Comparison of ENCODE assay signal across 24 cellular contexts in genomic region chr7:1644341-1645070, GRCh38. TPM values are rescaled to one million over a fixed set of nuclear protein-coding genes. Genes with fewer than 3 reads are reported as not detected.
"Had no signal": no experiment of that assay in that cellular context is flagged by ENCODE, and none has a peak within 500 bp of the region (broad histone marks: within the 10 kb centered on the region; RNA-seq: fewer than 3 reads in every experiment).

No MANE protein-coding gene starts in this region.

- ATAC-seq: activated CD8-positive, alpha-beta T cell treated with anti-CD3 and anti-CD28 coated beads, Interleukin-2, amount 10 ng/mL, durations not matched to agents 7 days and 5 days; activated T-cell treated with anti-CD3 and anti-CD28 coated beads, Interleukin-2, amount 50 U/mL, for 4 hours; Panc1 had no signal

- H3K27ac ChIP-seq: brain microvascular endothelial cell, SJCRH30, SK-N-MC had no signal

- H3K9me3 ChIP-seq: SJCRH30 had no signal

- DNase-seq: activated CD4-positive, alpha-beta T cell treated with anti-CD3 and anti-CD28 coated beads, Interleukin-2, amount 10 ng/mL, durations not matched to agents 7 days and 5 days; activated CD4-positive, alpha-beta T cell treated with anti-CD3 and anti-CD28 coated beads, Interleukin-2, amount 50 U/mL, for 48 hours; activated CD8-positive, alpha-beta memory T cell treated with anti-CD3 and anti-CD28 coated beads, Interleukin-2, amount 50 U/mL, for 4 hours; activated CD8-positive, alpha-beta T cell treated with anti-CD3 and anti-CD28 coated beads, Interleukin-2, amount 10 ng/mL, durations not matched to agents 7 days and 5 days; activated gamma-delta T cell treated with Interleukin-2 at 50 U/mL for 16 hours; activated naive CD4-positive, alpha-beta T cell treated with anti-CD3 and anti-CD28 coated beads for 36 hours; activated naive CD8-positive, alpha-beta T cell treated with anti-CD3 and anti-CD28 coated beads for 36 hours; activated T-cell treated with anti-CD3 and anti-CD28 coated beads for 4 hours; activated T-cell treated with anti-CD3 and anti-CD28 coated beads, Interleukin-2, amount 50 U/mL, for 4 hours; amniotic stem cell; aorta; brain microvascular endothelial cell; NCI-H1105; NCI-H1417 treated with DMSO at 0.1 percent for 48 hours; NCI-H1930; NCI-H345; NCI-H524 treated with DMSO at 0.1 percent for 48 hours; SHP77; SJCRH30; T1000 had no signal

- H3K27ac Mint-ChIP-seq: activated CD4-positive, alpha-beta T cell treated with anti-CD3 and anti-CD28 coated beads, Interleukin-2, amount 10 ng/mL, durations not matched to agents 7 days and 5 days; activated CD8-positive, alpha-beta T cell treated with anti-CD3 and anti-CD28 coated beads, Interleukin-2, amount 10 ng/mL, durations not matched to agents 7 days and 5 days; activated naive CD4-positive, alpha-beta T cell treated with anti-CD3 and anti-CD28 coated beads for 36 hours; activated naive CD8-positive, alpha-beta T cell treated with anti-CD3 and anti-CD28 coated beads for 36 hours; activated T-helper 1 cell treated with anti-CD3 and anti-CD28 coated beads, Interleukin-12 subunit alpha, Interleukin-12 subunit beta, Interleukin-2, Interleukin-4 antibody, amounts not matched to agents 30 ng/mL and 10 ng/mL and 1 ng/mL, durations not matched to agents 14 hours and 24 hours and 36 hours had no signal

- H3K4me3 Mint-ChIP-seq: activated CD4-positive, alpha-beta T cell treated with anti-CD3 and anti-CD28 coated beads, Interleukin-2, amount 10 ng/mL, durations not matched to agents 7 days and 5 days; activated CD8-positive, alpha-beta T cell treated with anti-CD3 and anti-CD28 coated beads, Interleukin-2, amount 10 ng/mL, durations not matched to agents 7 days and 5 days; activated naive CD4-positive, alpha-beta T cell treated with anti-CD3 and anti-CD28 coated beads for 36 hours; activated naive CD8-positive, alpha-beta T cell treated with anti-CD3 and anti-CD28 coated beads for 36 hours; activated T-cell treated with anti-CD3 and anti-CD28 coated beads, Interleukin-2, amount 50 U/mL, for 4 hours; activated T-helper 1 cell treated with anti-CD3 and anti-CD28 coated beads, Interleukin-12 subunit alpha, Interleukin-12 subunit beta, Interleukin-2, Interleukin-4 antibody, amounts not matched to agents 30 ng/mL and 10 ng/mL and 1 ng/mL, durations not matched to agents 14 hours and 24 hours and 36 hours had no signal

- H3K36me3 ChIP-seq: brain microvascular endothelial cell, SJCRH30 had no signal

- H3K4me3 ChIP-seq: SJCRH30, SK-N-MC had no signal

- H3K36me3 Mint-ChIP-seq: activated naive CD8-positive, alpha-beta T cell treated with anti-CD3 and anti-CD28 coated beads for 36 hours had no signal

- H3K4me1 Mint-ChIP-seq: activated CD4-positive, alpha-beta T cell treated with anti-CD3 and anti-CD28 coated beads, Interleukin-2, amount 10 ng/mL, durations not matched to agents 7 days and 5 days; activated naive CD8-positive, alpha-beta T cell treated with anti-CD3 and anti-CD28 coated beads for 36 hours had no signal

- H3K9me3 Mint-ChIP-seq: activated CD4-positive, alpha-beta T cell treated with anti-CD3 and anti-CD28 coated beads, Interleukin-2, amount 10 ng/mL, durations not matched to agents 7 days and 5 days; activated naive CD4-positive, alpha-beta T cell treated with anti-CD3 and anti-CD28 coated beads for 36 hours; activated naive CD8-positive, alpha-beta T cell treated with anti-CD3 and anti-CD28 coated beads for 36 hours; activated T-cell treated with anti-CD3 and anti-CD28 coated beads, Interleukin-2, amount 50 U/mL, for 4 hours; activated T-helper 1 cell treated with anti-CD3 and anti-CD28 coated beads, Interleukin-12 subunit alpha, Interleukin-12 subunit beta, Interleukin-2, Interleukin-4 antibody, amounts not matched to agents 30 ng/mL and 10 ng/mL and 1 ng/mL, durations not matched to agents 14 hours and 24 hours and 36 hours had no signal

- H3K27me3 Mint-ChIP-seq: activated CD4-positive, alpha-beta T cell treated with anti-CD3 and anti-CD28 coated beads, Interleukin-2, amount 10 ng/mL, durations not matched to agents 7 days and 5 days had no signal

RNA-seq across cellular contexts. Expression of gene ELFN1, which starts 25.6 kb away (rescaled TPM):
- total RNA-seq: activated CD8-positive, alpha-beta T cell treated with anti-CD3 and anti-CD28 coated beads, Interleukin-2, amount 10 ng/mL, durations not matched to agents 7 days and 5 days; activated naive CD4-positive, alpha-beta T cell treated with anti-CD3 and anti-CD28 coated beads for 36 hours; activated T-helper 1 cell treated with anti-CD3 and anti-CD28 coated beads, Interleukin-12 subunit alpha, Interleukin-12 subunit beta, Interleukin-2, Interleukin-4 antibody, amounts not matched to agents 30 ng/mL and 10 ng/mL and 1 ng/mL, durations not matched to agents 14 hours and 24 hours and 36 hours; M059J had no signal
